Comparison of ENCODE assay signal across 8 cellular contexts in genomic region chr5:170603578-170604565, GRCh38.
DNase-seq lines count a peak whose midpoint lies in the region; ATAC-seq and TF ChIP-seq lines count a peak whose summit lies in the region.

No MANE protein-coding gene starts in this region.

- H3K36me3 Mint-ChIP-seq in activated CD8-positive, alpha-beta T cell treated with anti-CD3 and anti-CD28 coated beads for 36 hours (ENCODE audit: low read depth), result no peaks in the 10 kb centered on the region

- intact Hi-C loops in activated CD8-positive, alpha-beta T cell treated with anti-CD3 and anti-CD28 coated beads for 36 hours (cut with micrococcal nuclease), result no loop called here

- peaks cover under 1% of the 10 kb centered on the region for H3K4me1 Mint-ChIP-seq in activated CD8-positive, alpha-beta T cell treated with anti-CD3 and anti-CD28 coated beads for 36 hours (ENCODE audit: low read depth)

- ATAC-seq in GM21786 (IDR thresholded peaks at IDR 0.05; ENCODE audit: unreplicated experiment) (peak; percentile 70), GM21723 (IDR thresholded peaks at IDR 0.05; ENCODE audit: unreplicated experiment) (no peak)
- peak; percentile 85 for ATAC-seq in activated CD8-positive, alpha-beta T cell treated with anti-CD3 and anti-CD28 coated beads for 36 hours

- DNase-seq in EH (ENCODE audit: low read depth) (peak; percentile 49), NCI-H1694 (lab: John Stamatoyannopoulos, UW) (peak; percentile 52), fibroblast of the conjunctiva (ENCODE audit: low read depth) (peak; percentile 13), pons (ENCODE audit: low spot score) (peak; percentile 42)
- DNase-seq in activated CD8-positive, alpha-beta T cell treated with anti-CD3 and anti-CD28 coated beads for 36 hours, result peak; percentile 66
- DNase-seq in effector CD4-positive, alpha-beta T cell, result no peak

- POLR2A ChIA-PET in activated CD8-positive, alpha-beta T cell treated with anti-CD3 and anti-CD28 coated beads for 36 hours (lab: Charles Lee), result interaction anchor here (1.3 kb wide), 1 partner anchor 10 kb away, joined by 5 read pairs; no protein-coding TSS in a partner anchor

- peak; percentile 60 for TF ChIP-seq CTCF in activated CD8-positive, alpha-beta T cell treated with anti-CD3 and anti-CD28 coated beads for 36 hours (IDR thresholded peaks at IDR 0.05)

- H3K27me3 Mint-ChIP-seq in activated CD8-positive, alpha-beta T cell treated with anti-CD3 and anti-CD28 coated beads for 36 hours, result peaks cover 21% of the 10 kb centered on the region

- no peak overlapping the region for H3K27ac Mint-ChIP-seq in activated CD8-positive, alpha-beta T cell treated with anti-CD3 and anti-CD28 coated beads for 36 hours

- CTCF ChIA-PET in activated CD8-positive, alpha-beta T cell treated with anti-CD3 and anti-CD28 coated beads for 36 hours (lab: Charles Lee), result interaction anchor here (1.0 to 3.4 kb wide), 7 partner anchors 9 to 170 kb away, joined by 3 to 24 read pairs (median 4); no protein-coding TSS in a partner anchor

- no peaks in the 10 kb centered on the region for H3K9me3 Mint-ChIP-seq in activated CD8-positive, alpha-beta T cell treated with anti-CD3 and anti-CD28 coated beads for 36 hours

- no peak overlapping the region for H3K4me3 Mint-ChIP-seq in activated CD8-positive, alpha-beta T cell treated with anti-CD3 and anti-CD28 coated beads for 36 hours
